In the genomic region with DNA sequence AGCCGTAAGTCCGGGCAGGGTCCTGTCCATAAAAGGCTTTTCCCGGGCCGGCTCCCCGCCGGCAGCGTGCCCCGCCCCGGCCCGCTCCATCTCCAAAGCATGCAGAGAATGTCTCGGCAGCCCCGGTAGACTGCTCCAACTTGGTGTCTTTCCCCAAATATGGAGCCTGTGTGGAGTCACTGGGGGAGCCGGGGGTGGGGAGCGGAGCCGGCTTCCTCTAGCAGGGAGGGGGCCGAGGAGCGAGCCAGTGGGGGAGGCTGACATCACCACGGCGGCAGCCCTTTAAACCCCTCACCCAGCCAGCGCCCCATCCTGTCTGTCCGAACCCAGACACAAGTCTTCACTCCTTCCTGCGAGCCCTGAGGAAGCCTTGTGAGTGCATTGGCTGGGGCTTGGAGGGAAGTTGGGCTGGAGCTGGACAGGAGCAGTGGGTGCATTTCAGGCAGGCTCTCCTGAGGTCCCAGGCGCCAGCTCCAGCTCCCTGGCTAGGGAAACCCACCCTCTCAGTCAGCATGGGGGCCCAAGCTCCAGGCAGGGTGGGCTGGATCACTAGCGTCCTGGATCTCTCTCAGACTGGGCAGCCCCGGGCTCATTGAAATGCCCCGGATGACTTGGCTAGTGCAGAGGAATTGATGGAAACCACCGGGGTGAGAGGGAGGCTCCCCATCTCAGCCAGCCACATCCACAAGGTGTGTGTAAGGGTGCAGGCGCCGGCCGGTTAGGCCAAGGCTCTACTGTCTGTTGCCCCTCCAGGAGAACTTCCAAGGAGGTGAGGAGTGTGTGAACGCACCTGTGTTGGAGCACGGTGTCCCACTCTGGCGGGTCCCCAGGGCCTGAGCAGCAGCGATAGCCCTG, we compare ENCODE assay signal across 9 cellular contexts. TPM values are rescaled to one million over a fixed set of nuclear protein-coding genes. Genes with fewer than 3 reads are reported as not detected.
A peak's percentile ranks its signal among the peaks of the same experiment; 100 is the strongest.
DNase-seq lines count a peak whose midpoint lies in the region; ATAC-seq and TF ChIP-seq lines count a peak whose summit lies in the region.
"Had no signal": no experiment of that assay in that cellular context is flagged by ENCODE, and none has a peak within 500 bp of the region (broad histone marks: within the 10 kb centered on the region; RNA-seq: fewer than 3 reads in every experiment).

Gene TAGLN, plus strand, starts transcription at position 310 of the 855 bp plus-strand sequence. CDS start 3,644 bp downstream, outside the sequence.

- H3K36me3 Mint-ChIP-seq in T-helper 17 cell (ENCODE audit: low read depth), result no peaks in the 10 kb centered on the region
- peaks cover 14% of the 10 kb centered on the region for H3K36me3 Mint-ChIP-seq in osteocyte (ENCODE audit: unreplicated experiment)

- intact Hi-C loops in Right ventricle myocardium inferior (cut with DNase I), result loop anchor here (2.0 kb wide), 1 partner anchor 20 kb away; no protein-coding TSS in a partner anchor

- H3K36me3 ChIP-seq in BJ (ENCODE audit: control insufficient read depth, insufficient read depth, low read length), result peaks cover 26% of the 10 kb centered on the region

- CTCF ChIA-PET in BJ (lab: Yijun Ruan, JAX), result interaction anchor here (0.8 to 3.1 kb wide), 4 partner anchors 12 to 28 kb away, joined by 3 to 20 read pairs (median 3); no protein-coding TSS in a partner anchor

- POLR2A ChIA-PET in BJ (lab: Charles Lee), result interaction anchor here (0.5 kb wide), 1 partner anchor 37 kb away, joined by 4 read pairs; no protein-coding TSS in a partner anchor

- H3K9me3 ChIP-seq in T-helper 17 cell (ENCODE audit: control insufficient read depth, low read length, poor library complexity, severe bottlenecking), result no peaks in the 10 kb centered on the region

- H3K4me3 Mint-ChIP-seq in T-helper 17 cell, result peak within 1 kb of the TSS; percentile 28
- H3K4me3 Mint-ChIP-seq in osteocyte (ENCODE audit: unreplicated experiment), result peak within 1 kb of the TSS; percentile 82

- TF ChIP-seq CTCF in BJ (IDR thresholded peaks at IDR 0.05; ENCODE audit: insufficient read depth, low read depth, low read length), result no peak
- TF ChIP-seq CTCF in osteocyte (IDR thresholded peaks at IDR 0.05), result no peak

- H3K27me3 Mint-ChIP-seq in T-helper 17 cell (no peaks in the 10 kb centered on the region), osteocyte (ENCODE audit: unreplicated experiment) (no peaks in the 10 kb centered on the region)

- peak within 1 kb of the TSS; percentile 37 for H3K27ac Mint-ChIP-seq in T-helper 17 cell
- peak within 1 kb of the TSS; percentile 92 for H3K27ac Mint-ChIP-seq in osteocyte (ENCODE audit: unreplicated experiment)

- H3K27me3 ChIP-seq in BJ (ENCODE audit: control insufficient read depth, insufficient read depth, low read length), result no peaks in the 10 kb centered on the region

- peak within 1 kb of the TSS; percentile 63 for H3K4me3 ChIP-seq in BJ (ENCODE audit: low read depth, low read length)
- H3K4me3 ChIP-seq: GM12878 had no signal

- H3K9me3 Mint-ChIP-seq in osteocyte (ENCODE audit: unreplicated experiment), result no peaks in the 10 kb centered on the region

- DNase-seq in BJ (ENCODE audit: low read depth) (peak; percentile 86), T-helper 17 cell (no peak), Right ventricle myocardium inferior (ENCODE audit: missing footprints) (peak; percentile 79), osteocyte (ENCODE audit: extremely low spot score, unreplicated experiment) (peak; percentile 94), NCI-H1694 treated with DMSO at 0.1 percent for 48 hours (lab: John Stamatoyannopoulos, UW) (no peak), putamen (ENCODE audit: low spot score) (no peak)

- ATAC-seq in T-helper 17 cell, result no peak
- ATAC-seq in Right ventricle myocardium inferior, result peak; percentile 77
- ATAC-seq in HG03039 (IDR thresholded peaks at IDR 0.05; ENCODE audit: unreplicated experiment), result no peak
- ATAC-seq in GM18873 (IDR thresholded peaks at IDR 0.05; ENCODE audit: low FRiP score, unreplicated experiment), result no peak
- ATAC-seq: GM12878 had no signal

- H3K4me1 Mint-ChIP-seq in T-helper 17 cell (peaks cover 12% of the 10 kb centered on the region), osteocyte (ENCODE audit: unreplicated experiment) (peaks cover 65% of the 10 kb centered on the region)

RNA-seq across cellular contexts. Expression of gene TAGLN, which starts in this region (rescaled TPM):
- 5,131 and 6,322 TPM in 2 replicates for polyA plus RNA-seq in BJ (2011; rRNA removed)
- 562 and 936 TPM in 2 replicates for polyA minus RNA-seq in BJ (2011; rRNA and poly(A)+ RNA removed)
- total RNA-seq in T-helper 17 cell, result 1 to 10 TPM; 8.7 to 9.6 TPM
- 122 TPM for total RNA-seq in Right ventricle myocardium inferior
- 711 and 715 TPM in 2 replicates for total RNA-seq in osteocyte

Comparison
In these comparisons a context has a peak if more than half of its experiments do, and no peak if none do; other contexts are left out.
1. RNA of gene TAGLN (total RNA-seq): 711 to 715 TPM in osteocyte and 122 TPM in Right ventricle myocardium inferior (single experiment); 8.7 to 9.6 TPM in T-helper 17 cell; every median in the first group is over 10 times any median in the second.
2. DNase-seq: peak in BJ (single experiment), Right ventricle myocardium inferior (single experiment) and osteocyte (single experiment); none in T-helper 17 cell (0 of 3), NCI-H1694 treated with DMSO at 0.1 percent for 48 hours (single experiment) and putamen (single experiment).